Comparison of ENCODE assay signal across 1 cellular context in the genomic region with DNA sequence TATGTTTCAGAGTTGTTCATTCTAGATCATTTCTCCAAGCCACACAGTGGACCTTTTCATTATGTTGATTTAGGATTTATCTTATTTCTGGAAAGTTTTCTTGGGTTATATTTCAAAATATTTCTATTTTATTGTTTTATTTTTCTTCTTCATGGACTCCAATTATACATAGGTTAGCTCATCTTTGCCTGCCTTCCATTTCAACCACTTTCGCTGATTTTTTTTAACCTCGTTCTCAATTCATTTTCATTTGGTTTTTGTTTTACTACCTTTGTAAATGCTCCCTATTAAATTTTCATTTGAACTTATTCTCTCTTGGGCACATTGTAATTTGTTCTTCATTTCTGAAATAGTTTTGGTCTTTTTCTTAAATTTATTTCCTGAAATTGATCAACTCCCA.
TF ChIP-seq lines count a peak whose summit lies in the region.

No MANE protein-coding gene starts in this region.

TF ChIP-seq in GM23338, 12 proteins besides CTCF, POLR2A, EP300 and RAD21 (continued from another document):
- TF ChIP-seq, protein P1, sequence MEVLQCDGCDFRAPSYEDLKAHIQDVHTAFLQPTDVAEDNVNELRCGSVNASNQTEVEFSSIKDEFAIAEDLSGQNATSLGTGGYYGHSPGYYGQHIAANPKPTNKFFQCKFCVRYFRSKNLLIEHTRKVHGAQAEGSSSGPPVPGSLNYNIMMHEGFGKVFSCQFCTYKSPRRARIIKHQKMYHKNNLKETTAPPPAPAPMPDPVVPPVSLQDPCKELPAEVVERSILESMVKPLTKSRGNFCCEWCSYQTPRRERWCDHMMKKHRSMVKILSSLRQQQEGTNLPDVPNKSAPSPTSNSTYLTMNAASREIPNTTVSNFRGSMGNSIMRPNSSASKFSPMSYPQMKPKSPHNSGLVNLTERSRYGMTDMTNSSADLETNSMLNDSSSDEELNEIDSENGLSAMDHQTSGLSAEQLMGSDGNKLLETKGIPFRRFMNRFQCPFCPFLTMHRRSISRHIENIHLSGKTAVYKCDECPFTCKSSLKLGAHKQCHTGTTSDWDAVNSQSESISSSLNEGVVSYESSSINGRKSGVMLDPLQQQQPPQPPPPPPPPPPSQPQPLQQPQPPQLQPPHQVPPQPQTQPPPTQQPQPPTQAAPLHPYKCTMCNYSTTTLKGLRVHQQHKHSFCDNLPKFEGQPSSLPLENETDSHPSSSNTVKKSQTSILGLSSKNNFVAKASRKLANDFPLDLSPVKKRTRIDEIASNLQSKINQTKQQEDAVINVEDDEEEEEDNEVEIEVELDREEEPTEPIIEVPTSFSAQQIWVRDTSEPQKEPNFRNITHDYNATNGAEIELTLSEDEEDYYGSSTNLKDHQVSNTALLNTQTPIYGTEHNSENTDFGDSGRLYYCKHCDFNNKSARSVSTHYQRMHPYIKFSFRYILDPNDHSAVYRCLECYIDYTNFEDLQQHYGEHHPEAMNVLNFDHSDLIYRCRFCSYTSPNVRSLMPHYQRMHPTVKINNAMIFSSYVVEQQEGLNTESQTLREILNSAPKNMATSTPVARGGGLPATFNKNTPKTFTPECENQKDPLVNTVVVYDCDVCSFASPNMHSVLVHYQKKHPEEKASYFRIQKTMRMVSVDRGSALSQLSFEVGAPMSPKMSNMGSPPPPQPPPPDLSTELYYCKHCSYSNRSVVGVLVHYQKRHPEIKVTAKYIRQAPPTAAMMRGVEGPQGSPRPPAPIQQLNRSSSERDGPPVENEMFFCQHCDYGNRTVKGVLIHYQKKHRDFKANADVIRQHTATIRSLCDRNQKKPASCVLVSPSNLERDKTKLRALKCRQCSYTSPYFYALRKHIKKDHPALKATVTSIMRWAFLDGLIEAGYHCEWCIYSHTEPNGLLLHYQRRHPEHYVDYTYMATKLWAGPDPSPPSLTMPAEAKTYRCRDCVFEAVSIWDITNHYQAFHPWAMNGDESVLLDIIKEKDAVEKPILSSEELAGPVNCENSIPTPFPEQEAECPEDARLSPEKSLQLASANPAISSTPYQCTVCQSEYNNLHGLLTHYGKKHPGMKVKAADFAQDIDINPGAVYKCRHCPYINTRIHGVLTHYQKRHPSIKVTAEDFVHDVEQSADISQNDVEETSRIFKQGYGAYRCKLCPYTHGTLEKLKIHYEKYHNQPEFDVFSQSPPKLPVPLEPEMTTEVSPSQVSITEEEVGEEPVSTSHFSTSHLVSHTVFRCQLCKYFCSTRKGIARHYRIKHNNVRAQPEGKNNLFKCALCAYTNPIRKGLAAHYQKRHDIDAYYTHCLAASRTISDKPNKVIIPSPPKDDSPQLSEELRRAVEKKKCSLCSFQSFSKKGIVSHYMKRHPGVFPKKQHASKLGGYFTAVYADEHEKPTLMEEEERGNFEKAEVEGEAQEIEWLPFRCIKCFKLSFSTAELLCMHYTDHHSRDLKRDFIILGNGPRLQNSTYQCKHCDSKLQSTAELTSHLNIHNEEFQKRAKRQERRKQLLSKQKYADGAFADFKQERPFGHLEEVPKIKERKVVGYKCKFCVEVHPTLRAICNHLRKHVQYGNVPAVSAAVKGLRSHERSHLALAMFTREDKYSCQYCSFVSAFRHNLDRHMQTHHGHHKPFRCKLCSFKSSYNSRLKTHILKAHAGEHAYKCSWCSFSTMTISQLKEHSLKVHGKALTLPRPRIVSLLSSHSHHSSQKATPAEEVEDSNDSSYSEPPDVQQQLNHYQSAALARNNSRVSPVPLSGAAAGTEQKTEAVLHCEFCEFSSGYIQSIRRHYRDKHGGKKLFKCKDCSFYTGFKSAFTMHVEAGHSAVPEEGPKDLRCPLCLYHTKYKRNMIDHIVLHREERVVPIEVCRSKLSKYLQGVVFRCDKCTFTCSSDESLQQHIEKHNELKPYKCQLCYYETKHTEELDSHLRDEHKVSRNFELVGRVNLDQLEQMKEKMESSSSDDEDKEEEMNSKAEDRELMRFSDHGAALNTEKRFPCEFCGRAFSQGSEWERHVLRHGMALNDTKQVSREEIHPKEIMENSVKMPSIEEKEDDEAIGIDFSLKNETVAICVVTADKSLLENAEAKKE (CRISPR knock-in tag; IDR thresholded peaks at IDR 0.05) = no peak
